24 cellular contexts compared by ENCODE assay signal in genomic region chr16:29232811-29233704, GRCh38.
"Had no signal": no experiment of that assay in that cellular context is flagged by ENCODE, and none has a peak within 500 bp of the region (broad histone marks: within the 10 kb centered on the region; RNA-seq: fewer than 3 reads in every experiment).

No MANE protein-coding gene starts in this region.

- H3K4me2 ChIP-seq: neural progenitor cell had no signal

- DNase-seq: activated CD4-positive, alpha-beta T cell treated with anti-CD3 and anti-CD28 coated beads for 4 hours; activated CD4-positive, alpha-beta T cell treated with anti-CD3 and anti-CD28 coated beads, Interleukin-2, amount 50 U/mL, for 48 hours; activated CD4-positive, CD25-positive, alpha-beta regulatory T cell; activated naive CD4-positive, alpha-beta T cell treated with anti-CD3 and anti-CD28 coated beads for 36 hours; anterior cingulate cortex; body of pancreas; left cardiac atrium; stimulated activated CD4-positive, alpha-beta T cell treated with anti-CD3 and anti-CD28 coated beads, Interleukin-2, amount 100 ng/mL, for 24 hours; SW 1271; T-helper 17 cell had no signal

- H3K27me3 ChIP-seq: body of pancreas, cardiac muscle cell, heart left ventricle, neural progenitor cell, upper lobe of left lung had no signal

- H3K36me3 ChIP-seq: cardiac muscle cell, heart left ventricle, neural progenitor cell, prostate gland, thoracic aorta, upper lobe of left lung had no signal

- H3K9ac ChIP-seq: neural progenitor cell had no signal

- H2AFZ ChIP-seq: neural progenitor cell had no signal

- FAIRE-seq: islet of Langerhans had no signal

- H3K9me3 ChIP-seq: body of pancreas, heart left ventricle, prostate gland, thoracic aorta, upper lobe of left lung had no signal

- H3K4me1 ChIP-seq: prostate gland, upper lobe of left lung had no signal

- H3K4me3 ChIP-seq: body of pancreas, cardiac muscle cell, heart left ventricle, lung, neural progenitor cell, prostate gland, SK-N-MC, skin epidermis, thoracic aorta, upper lobe of left lung had no signal

- H3K27ac ChIP-seq: body of pancreas, cardiac muscle cell, epithelial cell of prostate, heart left ventricle, neural progenitor cell, prostate gland, SK-N-MC, skin epidermis, thoracic aorta, upper lobe of left lung had no signal

- ATAC-seq: activated T-helper 17 cell treated with anti-CD3 and anti-CD28 coated beads, Interleukin-2, amount 50 U/mL, for 72 hours; body of pancreas; heart left ventricle; left cardiac atrium; naive thymus-derived CD8-positive, alpha-beta T cell; stimulated activated effector memory CD8-positive, alpha-beta T cell treated with anti-CD3 and anti-CD28 coated beads, Interleukin-12 subunit alpha, Interleukin-12 subunit beta, amount 100 ng/mL, for 72 hours; T-helper 17 cell had no signal
